8 cellular contexts compared by ENCODE assay signal in the genomic region with DNA sequence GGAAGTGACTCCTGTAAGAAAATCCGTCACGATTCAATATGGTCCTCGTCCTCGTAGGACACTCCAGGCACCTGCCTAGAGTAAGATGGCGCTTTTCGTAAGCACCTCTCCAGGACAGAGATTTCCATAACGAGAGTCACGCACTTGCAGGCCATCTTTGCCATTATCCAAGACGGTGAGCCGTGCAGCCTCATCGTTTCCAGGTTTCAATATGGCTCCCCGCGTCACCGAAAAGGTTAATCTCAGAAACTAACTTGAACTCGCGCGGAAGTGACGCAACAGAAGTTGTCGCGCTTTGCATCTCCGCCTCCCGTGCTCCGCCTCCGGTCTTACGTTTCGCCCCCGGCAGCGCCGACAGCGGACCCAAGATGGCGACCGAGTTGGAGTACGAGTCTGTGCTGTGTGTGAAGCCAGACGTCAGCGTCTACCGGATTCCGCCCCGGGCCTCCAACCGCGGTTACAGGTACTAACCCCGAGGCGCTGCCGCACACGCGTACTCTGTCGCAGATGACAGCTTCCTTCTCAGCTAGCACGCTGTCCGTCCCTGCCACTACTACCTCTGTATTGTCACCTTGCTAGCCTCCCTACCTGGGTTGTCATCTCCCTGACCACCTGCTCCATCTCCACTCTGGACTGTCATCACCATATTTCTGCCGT. TPM values are rescaled to one million over a fixed set of nuclear protein-coding genes. Genes with fewer than 3 reads are reported as not detected.
DNase-seq lines count a peak whose midpoint lies in the region; TF ChIP-seq lines count a peak whose summit lies in the region.

A gene (plus strand): TSS at position 354 of the 657 bp plus-strand sequence. CDS start 15 bp downstream, at position 369.

- H3K4me1 Mint-ChIP-seq in HFFc6 (ENCODE audit: low read depth) = peaks cover 63% of the 10 kb centered on the region

- H3K4me3 ChIP-seq in NB4 (ENCODE audit: low read depth, low read length) (peak within 1 kb of the TSS; percentile 96), SK-N-SH (ENCODE audit: low read depth in 2 of 2, low read length in 1 of 2) (peak within 1 kb of the TSS; percentile 85 to 93)

- 2% methylated on average over 47 of the region's 49 CpGs for WGBS in SK-N-SH (ENCODE audit: low lambda C conversion rate)

- no peak for TF ChIP-seq CTCF in HFFc6 (IDR thresholded peaks at IDR 0.05)
- no peak for TF ChIP-seq CTCF in NB4 (IDR thresholded peaks at IDR 0.05; ENCODE audit: low read depth, low read length)
- TF ChIP-seq CTCF in SK-N-SH (IDR thresholded peaks at IDR 0.05) = no peak

- H3K9me3 ChIP-seq in SK-N-SH = no peaks in the 10 kb centered on the region

- H3K79me2 ChIP-seq in SK-N-SH (ENCODE audit: insufficient read depth) = peaks cover 51% of the 10 kb centered on the region; the same call in 1 of the 2 replicates

- H3K27me3 ChIP-seq in SK-N-SH (ENCODE audit: insufficient read depth) = no peaks in the 10 kb centered on the region

- TF ChIP-seq EP300 in SK-N-SH (IDR thresholded peaks at IDR 0.05; ENCODE audit: borderline replicate concordance in 1 of 2, low read depth in 1 of 2, low read length in 1 of 2) = no peak; a peak in 1 of 4 replicates

- H3K36me3 ChIP-seq in SK-N-SH (replicated peaks in 1 of 2; ENCODE audit: control insufficient read depth in 1 of 2, insufficient read depth in 2 of 2, low read length in 1 of 2) = no peaks in the 10 kb centered on the region

- POLR2A ChIA-PET in SK-N-SH (lab: Yijun Ruan, JAX) = no interaction called here

- H3F3A ChIP-seq in SK-N-SH (replicated peaks; ENCODE audit: insufficient read depth) = peaks cover 6% of the 10 kb centered on the region

- CTCF ChIA-PET in SK-N-SH (lab: Yijun Ruan, JAX) = interaction anchor here (0.8 to 5.5 kb wide), 2 partner anchors 38 to 156 kb away, joined by 3 to 89 read pairs; no protein-coding TSS in a partner anchor

- peak; percentile 82 for DNase-seq in GM04503 (ENCODE audit: low read depth)
- peak; percentile 94 for DNase-seq in HFFc6
- DNase-seq in NB4 (ENCODE audit: low read depth) = peak; percentile 97
- peak; percentile 80 for DNase-seq in SK-N-SH
- peak; percentile 96 for DNase-seq in activated naive CD4-positive, alpha-beta T cell treated with anti-CD3 and anti-CD28 coated beads, Interleukin-2, amount 50 U/mL, for 16 hours
- peak; percentile 91 for DNase-seq in germinal center (ENCODE audit: low spot score)
- DNase-seq in non-pigmented ciliary epithelial cell (ENCODE audit: low read depth) = peak; percentile 76
- peak; percentile 99 for DNase-seq in superior temporal gyrus (ENCODE audit: extremely low spot score)

- H3K4me2 ChIP-seq in SK-N-SH = peak within 1 kb of the TSS; percentile 75

- no peak for TF ChIP-seq RAD21 in SK-N-SH (IDR thresholded peaks at IDR 0.05; ENCODE audit: low read length)

- peaks cover 8 to 16% of the 10 kb centered on the region in 2 experiments; a peak in 3 of 4 replicates for H3K4me1 ChIP-seq in SK-N-SH (ENCODE audit: control insufficient read depth in 1 of 2, insufficient read depth in 2 of 2, low read depth in 1 of 2, low read length in 1 of 2)

- H3K9me2 ChIP-seq in SK-N-SH = no peaks in the 10 kb centered on the region

- H3K27me3 Mint-ChIP-seq in HFFc6 (ENCODE audit: insufficient read depth) = peaks cover 4% of the 10 kb centered on the region

- H3K4me3 Mint-ChIP-seq in HFFc6 = peak within 1 kb of the TSS; percentile 98

- peak within 1 kb of the TSS; percentile 97 for H2AFZ ChIP-seq in SK-N-SH (ENCODE audit: low read depth)

- peak within 1 kb of the TSS; percentile 76 for H3K9ac ChIP-seq in SK-N-SH

- H3K9me3 Mint-ChIP-seq in HFFc6 = no peaks in the 10 kb centered on the region

- H3K27ac ChIP-seq in SK-N-SH (ENCODE audit: low read depth in 2 of 2, low read length in 1 of 2) = peak within 1 kb of the TSS; percentile 76 to 96

- peaks cover 5% of the 10 kb centered on the region; the same call in 1 of the 2 replicates for H3K36me3 Mint-ChIP-seq in HFFc6 (ENCODE audit: low read depth)

- peak within 1 kb of the TSS; percentile 96 for H3K27ac Mint-ChIP-seq in HFFc6

- H4K20me1 ChIP-seq in SK-N-SH (ENCODE audit: insufficient read depth) = no peaks in the 10 kb centered on the region

- peak; percentile 86 for TF ChIP-seq POLR2A in NB4 (IDR thresholded peaks at IDR 0.05; ENCODE audit: extremely low read depth, insufficient read length)

TF ChIP-seq in SK-N-SH, 30 proteins besides CTCF, POLR2A, EP300 and RAD21:
- TF ChIP-seq, protein P1, sequence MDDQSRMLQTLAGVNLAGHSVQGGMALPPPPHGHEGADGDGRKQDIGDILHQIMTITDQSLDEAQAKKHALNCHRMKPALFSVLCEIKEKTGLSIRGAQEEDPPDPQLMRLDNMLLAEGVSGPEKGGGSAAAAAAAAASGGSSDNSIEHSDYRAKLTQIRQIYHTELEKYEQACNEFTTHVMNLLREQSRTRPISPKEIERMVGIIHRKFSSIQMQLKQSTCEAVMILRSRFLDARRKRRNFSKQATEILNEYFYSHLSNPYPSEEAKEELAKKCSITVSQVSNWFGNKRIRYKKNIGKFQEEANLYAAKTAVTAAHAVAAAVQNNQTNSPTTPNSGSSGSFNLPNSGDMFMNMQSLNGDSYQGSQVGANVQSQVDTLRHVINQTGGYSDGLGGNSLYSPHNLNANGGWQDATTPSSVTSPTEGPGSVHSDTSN (IDR thresholded peaks at IDR 0.05) = no peak
- TF ChIP-seq RCOR1 (IDR thresholded peaks at IDR 0.05; ENCODE audit: low read length) (peak; percentile 33; the same call in 1 of the 2 replicates), FOXJ3 (CRISPR knock-in tag; IDR thresholded peaks at IDR 0.05) (peak; percentile 58; the same call in 1 of the 2 replicates), YY1 (IDR thresholded peaks at IDR 0.05; ENCODE audit: low read depth) (peak; percentile 93), FOSL2 (IDR thresholded peaks at IDR 0.05; ENCODE audit: borderline replicate concordance, low read depth) (no peak), GABPA (IDR thresholded peaks at IDR 0.05; ENCODE audit: low read depth) (peak; percentile 85), TCF12 (IDR thresholded peaks at IDR 0.05) (no peak), NRF1 (IDR thresholded peaks at IDR 0.05; ENCODE audit: low read depth, low read length) (no peak), FOXM1 (IDR thresholded peaks at IDR 0.05; ENCODE audit: low read depth) (no peak), MXI1 (IDR thresholded peaks at IDR 0.05; ENCODE audit: low read depth, low read length) (peak; percentile 89), TAF1 (IDR thresholded peaks at IDR 0.05; ENCODE audit: borderline replicate concordance, low read depth, low read length) (peak; percentile 79), CHD2 (IDR thresholded peaks at IDR 0.05; ENCODE audit: low read length, partially characterized antibody) (peak; percentile 96), SIN3A (IDR thresholded peaks at IDR 0.05; ENCODE audit: borderline replicate concordance, low read depth, low read length) (peak; percentile 57; the same call in 1 of the 2 replicates), JUND (IDR thresholded peaks at IDR 0.05) (no peak), POLR2AphosphoS5 (IDR thresholded peaks at IDR 0.05; ENCODE audit: low read depth, low read length) (peak; percentile 91)
- TF ChIP-seq, protein P2, sequence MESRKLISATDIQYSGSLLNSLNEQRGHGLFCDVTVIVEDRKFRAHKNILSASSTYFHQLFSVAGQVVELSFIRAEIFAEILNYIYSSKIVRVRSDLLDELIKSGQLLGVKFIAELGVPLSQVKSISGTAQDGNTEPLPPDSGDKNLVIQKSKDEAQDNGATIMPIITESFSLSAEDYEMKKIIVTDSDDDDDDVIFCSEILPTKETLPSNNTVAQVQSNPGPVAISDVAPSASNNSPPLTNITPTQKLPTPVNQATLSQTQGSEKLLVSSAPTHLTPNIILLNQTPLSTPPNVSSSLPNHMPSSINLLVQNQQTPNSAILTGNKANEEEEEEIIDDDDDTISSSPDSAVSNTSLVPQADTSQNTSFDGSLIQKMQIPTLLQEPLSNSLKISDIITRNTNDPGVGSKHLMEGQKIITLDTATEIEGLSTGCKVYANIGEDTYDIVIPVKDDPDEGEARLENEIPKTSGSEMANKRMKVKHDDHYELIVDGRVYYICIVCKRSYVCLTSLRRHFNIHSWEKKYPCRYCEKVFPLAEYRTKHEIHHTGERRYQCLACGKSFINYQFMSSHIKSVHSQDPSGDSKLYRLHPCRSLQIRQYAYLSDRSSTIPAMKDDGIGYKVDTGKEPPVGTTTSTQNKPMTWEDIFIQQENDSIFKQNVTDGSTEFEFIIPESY (IDR thresholded peaks at IDR 0.05; ENCODE audit: borderline replicate concordance, low read depth) = peak; percentile 93
- TF ChIP-seq, protein P3, sequence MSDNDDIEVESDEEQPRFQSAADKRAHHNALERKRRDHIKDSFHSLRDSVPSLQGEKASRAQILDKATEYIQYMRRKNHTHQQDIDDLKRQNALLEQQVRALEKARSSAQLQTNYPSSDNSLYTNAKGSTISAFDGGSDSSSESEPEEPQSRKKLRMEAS (IDR thresholded peaks at IDR 0.05; ENCODE audit: low read depth) = peak; percentile 66; the same call in 1 of the 2 replicates

RNA-seq across cellular contexts. Expression of the gene that starts here (rescaled TPM):
- total RNA-seq in HFFc6 (2021; fragmentation: NEBNext Ultra II Directional; extraction: Animal tissue kit (Norgen Biotek cat#: 25700)) = 10 to 100 TPM; 41.1 to 48.9 (median 45.0) TPM
- 28.6 and 34.0 TPM in 2 replicates for polyA plus RNA-seq in SK-N-SH (2012; rRNA removed)
- 24.0 and 25.7 TPM in 2 replicates for polyA plus RNA-seq in SK-N-SH (2012; cell fraction: cytosol; rRNA removed)
- 23.6 and 32.0 TPM in 2 replicates for polyA plus RNA-seq in SK-N-SH (2012; cell fraction: nucleus; rRNA removed)

Comparison
In these comparisons a context has a peak if more than half of its experiments do, and no peak if none do; other contexts are left out.
1. Peak in every context shown above with its lines: DNase-seq, H3K4me3 ChIP-seq and H3K27ac ChIP-seq.